In the genomic region with DNA sequence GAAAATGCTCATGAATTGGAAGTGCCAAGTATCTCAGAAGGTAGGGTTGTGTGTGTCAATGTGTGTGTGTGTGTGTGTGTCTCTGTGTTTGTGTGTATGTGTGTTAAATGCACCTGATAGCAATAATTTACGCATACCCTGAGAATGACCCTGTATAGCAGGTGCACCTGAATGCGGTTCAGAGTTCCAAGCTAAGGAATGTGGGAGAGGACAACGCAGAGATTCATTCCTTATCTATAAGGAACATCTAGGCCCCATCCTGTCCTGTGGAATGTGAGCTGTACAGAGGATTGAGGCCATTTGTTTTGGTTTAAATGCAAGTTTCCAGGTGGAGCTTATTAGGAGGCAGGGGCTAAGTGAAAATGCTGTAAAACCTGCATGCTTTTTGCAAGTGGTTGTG, we compare ENCODE assay signal across 15 cellular contexts. TPM values are rescaled to one million over a fixed set of nuclear protein-coding genes. Genes with fewer than 3 reads are reported as not detected.
A peak's percentile ranks its signal among the peaks of the same experiment; 100 is the strongest.
DNase-seq lines count a peak whose midpoint lies in the region; ATAC-seq and TF ChIP-seq lines count a peak whose summit lies in the region.
"Had no signal": no experiment of that assay in that cellular context is flagged by ENCODE, and none has a peak within 500 bp of the region (broad histone marks: within the 10 kb centered on the region; RNA-seq: fewer than 3 reads in every experiment).

No MANE protein-coding gene starts in this region.

- CTCF ChIA-PET in CD4-positive, alpha-beta T cell (lab: Charles Lee): interaction anchor here (2.0 kb wide), 1 partner anchor 10 kb away, joined by 6 read pairs; no protein-coding TSS in a partner anchor

- no peaks in the 10 kb centered on the region for H3K9me3 Mint-ChIP-seq in CD4-positive, alpha-beta T cell
- H3K9me3 Mint-ChIP-seq in activated naive CD8-positive, alpha-beta T cell (ENCODE audit: low read depth): peaks cover 23% of the 10 kb centered on the region
- H3K9me3 Mint-ChIP-seq in neural crest cell: peaks cover 8% of the 10 kb centered on the region

- POLR2A ChIA-PET in CD4-positive, alpha-beta T cell (lab: Charles Lee): interaction anchor here (1.5 kb wide), 1 partner anchor 13 kb away, joined by 4 read pairs; no protein-coding TSS in a partner anchor

- no peaks in the 10 kb centered on the region for H3K27me3 ChIP-seq in CD4-positive, alpha-beta T cell (ENCODE audit: control insufficient read depth, insufficient read depth, low read length)
- H3K27me3 ChIP-seq: cardiac muscle cell, uterus had no signal

- peak overlapping the region; percentile 89 for H3K27ac Mint-ChIP-seq in CD4-positive, alpha-beta T cell
- peak overlapping the region; percentile 46 for H3K27ac Mint-ChIP-seq in activated naive CD8-positive, alpha-beta T cell
- peak overlapping the region; percentile 58 for H3K27ac Mint-ChIP-seq in neural crest cell (ENCODE audit: unreplicated experiment)

- no peak for DNase-seq in CD4-positive, alpha-beta T cell
- DNase-seq in ELF-1 (ENCODE audit: low read depth, low spot score): peak; percentile 46
- DNase-seq in neural crest cell (ENCODE audit: low read depth, low spot score): no peak
- no peak for DNase-seq in NCI-H1436 treated with DMSO at 0.1 percent for 48 hours (lab: John Stamatoyannopoulos, UW)
- DNase-seq: activated CD4-positive, alpha-beta T cell treated with anti-CD3 and anti-CD28 coated beads for 48 hours; activated gamma-delta T cell; foreskin fibroblast; GM23248; NCI-H510A treated with DMSO at 0.1 percent for 48 hours; uterus had no signal

- no peak for TF ChIP-seq CTCF in CD4-positive, alpha-beta T cell (IDR thresholded peaks at IDR 0.05)
- TF ChIP-seq CTCF in neural crest cell (conservative IDR thresholded peaks at IDR 0.05): no peak

- intact Hi-C loops in CD4-positive, alpha-beta T cell (cut with DNase I, micrococcal nuclease): loop anchor here (2.0 to 5.0 kb wide), 3 partner anchors 50 to 202 kb away; a partner anchor contains a TSS

- no peaks in the 10 kb centered on the region for H3K36me3 Mint-ChIP-seq in CD4-positive, alpha-beta T cell (ENCODE audit: low read depth)
- H3K36me3 Mint-ChIP-seq in activated naive CD8-positive, alpha-beta T cell: peaks cover 13% of the 10 kb centered on the region
- no peaks in the 10 kb centered on the region for H3K36me3 Mint-ChIP-seq in neural crest cell (ENCODE audit: low read depth)

- H3K27ac ChIP-seq in CD4-positive, alpha-beta T cell (ENCODE audit: low read depth, low read length): peak overlapping the region; percentile 48
- H3K27ac ChIP-seq: cardiac muscle cell, GM23248, uterus had no signal

- peak overlapping the region; percentile 6 for H3K4me3 Mint-ChIP-seq in CD4-positive, alpha-beta T cell
- H3K4me3 Mint-ChIP-seq in activated naive CD8-positive, alpha-beta T cell: peak overlapping the region; percentile 68
- H3K4me3 Mint-ChIP-seq in neural crest cell: no peak overlapping the region

- no peaks in the 10 kb centered on the region for H3K27me3 Mint-ChIP-seq in CD4-positive, alpha-beta T cell
- H3K27me3 Mint-ChIP-seq in activated naive CD8-positive, alpha-beta T cell: no peaks in the 10 kb centered on the region
- no peaks in the 10 kb centered on the region for H3K27me3 Mint-ChIP-seq in neural crest cell (ENCODE audit: low read depth)

- H3K9me3 ChIP-seq in CD4-positive, alpha-beta T cell (ENCODE audit: control insufficient read depth, low read length): no peaks in the 10 kb centered on the region
- H3K9me3 ChIP-seq: uterus had no signal

- peaks cover 49% of the 10 kb centered on the region for H3K4me1 Mint-ChIP-seq in CD4-positive, alpha-beta T cell (ENCODE audit: low read depth)
- H3K4me1 Mint-ChIP-seq in activated naive CD8-positive, alpha-beta T cell (ENCODE audit: low read depth): peaks cover 68% of the 10 kb centered on the region
- peaks cover 21% of the 10 kb centered on the region for H3K4me1 Mint-ChIP-seq in neural crest cell

- ATAC-seq in CD4-positive, alpha-beta T cell (ENCODE audit: poor library complexity): no peak
- ATAC-seq in HG03159 (IDR thresholded peaks at IDR 0.05; ENCODE audit: unreplicated experiment) (no peak), HG03521 (IDR thresholded peaks at IDR 0.05; ENCODE audit: unreplicated experiment) (no peak)
- ATAC-seq: Panc1 had no signal

RNA-seq across cellular contexts. Expression of a gene that starts 49.1 kb away (rescaled TPM):
- 1 to 10 TPM; 2.6 to 2.7 TPM for total RNA-seq in CD4-positive, alpha-beta T cell
- total RNA-seq in neural crest cell: 20.3 and 22.8 TPM in 2 replicates
